6 cellular contexts compared by ENCODE assay signal in the genomic region with DNA sequence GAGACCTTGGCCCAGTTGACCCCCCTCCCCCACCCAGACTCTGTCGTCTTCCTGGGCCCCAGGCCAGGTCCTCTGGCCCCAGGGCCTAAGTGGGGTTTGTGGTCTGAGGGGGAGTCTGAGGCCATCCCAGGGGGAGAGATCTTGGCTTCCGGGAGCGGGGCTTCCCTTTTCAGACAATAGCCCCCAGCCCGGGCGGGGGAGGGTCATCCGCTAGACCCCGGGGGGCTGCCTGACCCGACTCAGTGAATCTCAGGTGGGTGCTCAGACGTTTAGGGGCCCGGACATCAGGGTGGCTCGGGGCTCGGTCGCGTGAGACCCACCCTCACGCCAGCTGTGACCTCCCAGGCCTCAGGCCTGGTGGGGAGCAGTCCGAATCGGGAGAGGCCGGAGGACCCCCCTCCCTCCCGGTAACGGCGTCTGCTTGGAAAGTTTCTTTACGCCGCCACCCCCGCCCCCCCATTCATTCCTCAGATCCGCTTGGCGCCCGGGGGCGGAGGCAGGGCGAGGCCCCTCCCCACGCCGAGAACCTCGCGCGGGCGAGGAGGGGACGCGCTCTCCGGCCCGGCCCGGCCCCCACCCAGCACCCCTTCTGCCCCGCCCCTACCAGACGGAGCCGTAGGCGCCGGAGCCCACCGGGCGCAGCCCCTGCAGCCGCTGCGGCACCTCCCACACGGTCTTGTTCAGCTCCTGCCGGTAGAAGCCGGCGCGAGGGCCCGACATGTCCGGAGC. TPM values are rescaled to one million over a fixed set of nuclear protein-coding genes. Genes with fewer than 3 reads are reported as not detected.
DNase-seq lines count a peak whose midpoint lies in the region; ATAC-seq, FAIRE-seq and TF ChIP-seq lines count a peak whose summit lies in the region.

No MANE protein-coding gene starts in this region.

- H3K36me3 ChIP-seq in RWPE2 (ENCODE audit: low read depth) (0 out of 2 replicates have a peak, but pooled peaks cover 6% of the 10 kb centered on the region), skeletal muscle satellite cell (ENCODE audit: insufficient read depth, low read length) (peaks cover 10% of the 10 kb centered on the region)

- H3K9ac ChIP-seq in skeletal muscle satellite cell (ENCODE audit: low read depth, low read length) = no peak overlapping the region

- TF ChIP-seq POLR2A in GM12892 (IDR thresholded peaks at IDR 0.05; ENCODE audit: low read depth, low read length) = no peak

- peak overlapping the region; percentile 96 for H3K4me2 ChIP-seq in skeletal muscle satellite cell (ENCODE audit: low read length)

- peak; percentile 65 for FAIRE-seq in GM12892 (lab: Jason Lieb, UNC)

- H3K27ac ChIP-seq in RWPE2 (ENCODE audit: poor library complexity, severe bottlenecking) (peak overlapping the region; percentile 15), dorsolateral prefrontal cortex (peak overlapping the region in 54 of 59 donors; percentile 30 to 91 (median 76))

- peak; percentile 13; the same call in 1 of the 3 replicates for ATAC-seq in RWPE2 (ENCODE audit: low read depth)

- no peak for DNase-seq in GM12892 (ENCODE audit: insufficient read length)
- DNase-seq in RWPE2 (ENCODE audit: low spot score) = no peak
- DNase-seq in dorsolateral prefrontal cortex = peak in 1 of 10 donors; percentile 49
- no peak for DNase-seq in SW480 (ENCODE audit: low spot score)
- DNase-seq in posterior vena cava (ENCODE audit: low spot score) = no peak

- TF ChIP-seq CTCF in RWPE2 (IDR thresholded peaks at IDR 0.05; ENCODE audit: poor library complexity, severe bottlenecking) (no peak), dorsolateral prefrontal cortex (IDR thresholded peaks at IDR 0.05 in 54 of 56, conservative IDR thresholded peaks at IDR 0.05 in 2 of 56; ENCODE audit: low read depth in 1 of 56, partially characterized antibody in 56 of 56) (no peak)

- H3K4me1 ChIP-seq in RWPE2 (ENCODE audit: insufficient read depth, poor library complexity, severe bottlenecking) = peaks cover 14% of the 10 kb centered on the region
- H3K4me1 ChIP-seq in skeletal muscle satellite cell (ENCODE audit: control insufficient read depth, insufficient read depth, low read length) = peaks cover 25% of the 10 kb centered on the region

- H3K9me3 ChIP-seq in RWPE2 (ENCODE audit: severe bottlenecking) = no peaks in the 10 kb centered on the region
- no peaks in the 10 kb centered on the region for H3K9me3 ChIP-seq in skeletal muscle satellite cell (replicated peaks; ENCODE audit: low read length)

- intact Hi-C loops in dorsolateral prefrontal cortex (cut with DNase I) (loop anchor here (10.0 kb wide), 3 partner anchors 205 to 345 kb away; partner anchors contain the start of genes LMF2 (in 1 of the 2), NCAPH2 (in 1 of the 2) and SBF1 (in 1 of the 2)), posterior vena cava (cut with DNase I) (loop anchor here in 1 of 2 donors (2.0 kb wide), 1 partner anchor 73 kb away; the partner anchor contains the start of gene PPP6R2)

- H3K4me3 ChIP-seq in RWPE2 (ENCODE audit: severe bottlenecking) (peak overlapping the region; percentile 33), dorsolateral prefrontal cortex (peak overlapping the region; percentile 26 to 71 (median 58)), skeletal muscle satellite cell (ENCODE audit: low read length) (peak overlapping the region; percentile 67)

- H3K27me3 ChIP-seq in RWPE2 (ENCODE audit: insufficient read depth, poor library complexity, severe bottlenecking) = no peaks in the 10 kb centered on the region
- peaks cover 0 to 27% (median 0%) of the 10 kb centered on the region in 45 donors for H3K27me3 ChIP-seq in dorsolateral prefrontal cortex
- no peaks in the 10 kb centered on the region for H3K27me3 ChIP-seq in skeletal muscle satellite cell (ENCODE audit: control insufficient read depth, insufficient read depth, low read length)

RNA-seq across cellular contexts. Expression of gene MAPK11, which starts 0.4 kb away (rescaled TPM):
- polyA plus RNA-seq in GM12892 (2012; ENCODE audit: missing spikeins) = 7.9 TPM
- total RNA-seq in dorsolateral prefrontal cortex = 10 to 100 TPM; 25.8 to 78.7 (median 55.8) TPM
- 3.1 and 3.8 TPM in 2 replicates for total RNA-seq in skeletal muscle satellite cell (2012; rRNA removed)
- total RNA-seq in posterior vena cava = 10 to 100 TPM; 11.5 to 11.6 TPM

RNA-seq across cellular contexts. Expression of gene MAPK12, which starts 8.3 kb away (rescaled TPM):
- 21.2 TPM for polyA plus RNA-seq in GM12892 (2012; ENCODE audit: missing spikeins)
- 10 to 100 TPM; 21.8 to 70.3 (median 34.7) TPM for total RNA-seq in dorsolateral prefrontal cortex
- 36.5 and 52.4 TPM in 2 replicates for total RNA-seq in skeletal muscle satellite cell (2012; rRNA removed)
- 10 to 100 TPM; 10.4 to 13.2 TPM for total RNA-seq in posterior vena cava

RNA-seq across cellular contexts. Expression of gene HDAC10, which starts 18.7 kb away (rescaled TPM):
- polyA plus RNA-seq in GM12892 (2012; ENCODE audit: missing spikeins) = 13.0 TPM
- total RNA-seq in dorsolateral prefrontal cortex (10 to 100 TPM; 20.2 to 75.9 (median 39.0) TPM), posterior vena cava (10 to 100 TPM; 14.1 to 23.6 TPM)
- total RNA-seq in skeletal muscle satellite cell (2012; rRNA removed) = 15.3 and 19.8 TPM in 2 replicates

RNA-seq across cellular contexts. Expression of gene TUBGCP6, which starts 24.9 kb away (rescaled TPM):
- polyA plus RNA-seq in GM12892 (2012; ENCODE audit: missing spikeins) = 18.1 TPM
- total RNA-seq in dorsolateral prefrontal cortex (10 to 100 TPM; 40.5 to 94.4 (median 60.7) TPM), posterior vena cava (10 to 100 TPM; 20.6 to 23.4 TPM)
- 21.0 and 21.3 TPM in 2 replicates for total RNA-seq in skeletal muscle satellite cell (2012; rRNA removed)

RNA-seq across cellular contexts. Expression of gene PLXNB2, which starts 37.7 kb away (rescaled TPM):
- 32.5 TPM for polyA plus RNA-seq in GM12892 (2012; ENCODE audit: missing spikeins)
- total RNA-seq in dorsolateral prefrontal cortex (100 to 1,000 TPM in 7 of 120 experiments, 10 to 100 TPM in 113; 45.2 to 131 (median 74.5) TPM), posterior vena cava (100 to 1,000 TPM; 108 to 125 TPM)
- 70.6 and 76.0 TPM in 2 replicates for total RNA-seq in skeletal muscle satellite cell (2012; rRNA removed)
